ENCODE assay signal across 17 cellular contexts in the genomic region with DNA sequence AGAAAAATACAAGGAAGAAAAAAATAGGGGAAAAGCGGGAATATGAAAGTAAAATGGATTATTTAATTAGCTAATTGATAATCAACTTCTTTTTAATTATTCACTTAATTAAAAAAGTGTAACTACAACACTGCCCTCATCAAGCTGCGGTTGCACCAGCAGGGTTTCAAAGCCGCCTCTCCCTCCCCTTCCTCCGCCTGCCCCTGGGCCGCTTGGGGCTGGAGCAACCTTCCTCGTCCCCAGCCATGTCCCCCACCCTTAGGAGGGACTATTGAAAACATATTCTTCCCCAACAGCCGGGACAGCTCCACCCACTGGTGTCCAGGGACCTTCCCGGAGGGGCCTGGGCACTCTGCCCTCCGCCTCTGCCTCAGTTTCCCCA. TPM values are rescaled to one million over a fixed set of nuclear protein-coding genes. Genes with fewer than 3 reads are reported as not detected.
A peak's percentile ranks its signal among the peaks of the same experiment; 100 is the strongest.
DNase-seq lines count a peak whose midpoint lies in the region; ATAC-seq and TF ChIP-seq lines count a peak whose summit lies in the region.
"Had no signal": no experiment of that assay in that cellular context is flagged by ENCODE, and none has a peak within 500 bp of the region (broad histone marks: within the 10 kb centered on the region; RNA-seq: fewer than 3 reads in every experiment).

No MANE protein-coding gene starts in this region.

- ATAC-seq in activated CD4-positive, alpha-beta T cell treated with anti-CD3 and anti-CD28 coated beads for 36 hours: peak; percentile 36
- ATAC-seq in GM23338 (peak; percentile 10), GM19035 (IDR thresholded peaks at IDR 0.05; ENCODE audit: unreplicated experiment) (no peak), HG03108 (IDR thresholded peaks at IDR 0.05; ENCODE audit: unreplicated experiment) (no peak)
- ATAC-seq: left colon, mucosa of descending colon had no signal

- POLR2A ChIA-PET in activated CD4-positive, alpha-beta T cell treated with anti-CD3 and anti-CD28 coated beads for 36 hours (lab: Charles Lee): no interaction called here
- POLR2A ChIA-PET in MCF 10A (lab: Yijun Ruan, JAX): no interaction called here

- no peak overlapping the region for H3K27ac Mint-ChIP-seq in activated CD4-positive, alpha-beta T cell treated with anti-CD3 and anti-CD28 coated beads for 36 hours
- H3K27ac Mint-ChIP-seq in GM23338: no peak overlapping the region
- no peak overlapping the region for H3K27ac Mint-ChIP-seq in neural crest cell (ENCODE audit: unreplicated experiment)
- no peak overlapping the region for H3K27ac Mint-ChIP-seq in MCF 10A (ENCODE audit: low read depth, unreplicated experiment)

- H2AFZ ChIP-seq in GM23338: no peak overlapping the region

- no peak overlapping the region for H3K27ac ChIP-seq in GM23338 (ENCODE audit: low read depth)

- no peaks in the 10 kb centered on the region for H3K79me2 ChIP-seq in GM23338 (replicated peaks; ENCODE audit: insufficient read depth)

- peaks cover 38% of the 10 kb centered on the region for H3K4me1 ChIP-seq in GM23338 (ENCODE audit: insufficient read depth)

- no peaks in the 10 kb centered on the region for H3K9me3 Mint-ChIP-seq in activated CD4-positive, alpha-beta T cell treated with anti-CD3 and anti-CD28 coated beads for 36 hours (ENCODE audit: low read depth)
- H3K9me3 Mint-ChIP-seq in GM23338: no peaks in the 10 kb centered on the region; the same call in 2 of the 3 replicates
- H3K9me3 Mint-ChIP-seq in neural crest cell: no peaks in the 10 kb centered on the region
- no peaks in the 10 kb centered on the region for H3K9me3 Mint-ChIP-seq in MCF 10A (ENCODE audit: unreplicated experiment)
- H3K9me3 Mint-ChIP-seq: activated CD4-positive, alpha-beta T cell treated with anti-CD3 and anti-CD28 coated beads, Interleukin-2, amount 10 ng/mL, durations not matched to agents 7 days and 5 days; activated naive CD4-positive, alpha-beta T cell treated with anti-CD3 and anti-CD28 coated beads, Interleukin-2, amount 50 U/mL, for 72 hours had no signal

- no peaks in the 10 kb centered on the region for H3K9me2 ChIP-seq in GM23338 (ENCODE audit: insufficient read depth)

- H3F3A ChIP-seq in GM23338 (replicated peaks; ENCODE audit: low read depth): peaks cover 15% of the 10 kb centered on the region

- H3K4me3 Mint-ChIP-seq in activated CD4-positive, alpha-beta T cell treated with anti-CD3 and anti-CD28 coated beads for 36 hours: no peak overlapping the region
- H3K4me3 Mint-ChIP-seq in GM23338 (0 out of 3 replicates have a peak overlapping the region, but pooled peaks have one; percentile 36), neural crest cell (peak overlapping the region; percentile 15), MCF 10A (ENCODE audit: unreplicated experiment) (no peak overlapping the region)
- H3K4me3 Mint-ChIP-seq: activated CD4-positive, alpha-beta T cell treated with anti-CD3 and anti-CD28 coated beads, Interleukin-2, amount 10 ng/mL, durations not matched to agents 7 days and 5 days had no signal

- BruUV-seq in MCF 10A (replicated peaks; lab: Mats Ljungman, UMichigan): no TSS peak

- no peaks in the 10 kb centered on the region for H3K36me3 ChIP-seq in GM23338 (ENCODE audit: insufficient read depth)

- CTCF ChIA-PET in activated CD4-positive, alpha-beta T cell treated with anti-CD3 and anti-CD28 coated beads for 36 hours (lab: Charles Lee): interaction anchor here (1.2 kb wide), 1 partner anchor 54 kb away, joined by 3 read pairs; no protein-coding TSS in a partner anchor
- CTCF ChIA-PET in MCF 10A (lab: Yijun Ruan, JAX): interaction anchor here (0.8 kb wide), 1 partner anchor 22 kb away, joined by 6 read pairs; no protein-coding TSS in a partner anchor

- H3K27me3 Mint-ChIP-seq in activated CD4-positive, alpha-beta T cell treated with anti-CD3 and anti-CD28 coated beads for 36 hours: peaks cover 58% of the 10 kb centered on the region
- H3K27me3 Mint-ChIP-seq in GM23338 (ENCODE audit: insufficient read depth, low read depth, poor library complexity): peaks cover 75% of the 10 kb centered on the region
- peaks cover 90% of the 10 kb centered on the region for H3K27me3 Mint-ChIP-seq in neural crest cell (ENCODE audit: low read depth)
- peaks cover 83% of the 10 kb centered on the region for H3K27me3 Mint-ChIP-seq in MCF 10A (ENCODE audit: insufficient read depth, unreplicated experiment)

- H3K4me3 ChIP-seq in GM23338: peak overlapping the region; percentile 38
- H3K4me3 ChIP-seq: mucosa of descending colon had no signal

- intact Hi-C loops in activated CD4-positive, alpha-beta T cell treated with anti-CD3 and anti-CD28 coated beads for 36 hours (cut with DNase I, micrococcal nuclease): no loop called here
- intact Hi-C loops in MCF 10A (cut with micrococcal nuclease): no loop called here

- peaks cover 4% of the 10 kb centered on the region for H3K4me1 Mint-ChIP-seq in activated CD4-positive, alpha-beta T cell treated with anti-CD3 and anti-CD28 coated beads for 36 hours
- peaks cover 25% of the 10 kb centered on the region for H3K4me1 Mint-ChIP-seq in GM23338
- H3K4me1 Mint-ChIP-seq in neural crest cell: peaks cover 4% of the 10 kb centered on the region
- no peaks in the 10 kb centered on the region for H3K4me1 Mint-ChIP-seq in MCF 10A (ENCODE audit: insufficient read depth, unreplicated experiment)
- H3K4me1 Mint-ChIP-seq: activated CD4-positive, alpha-beta T cell treated with anti-CD3 and anti-CD28 coated beads, Interleukin-2, amount 10 ng/mL, durations not matched to agents 7 days and 5 days had no signal

- H4K20me1 ChIP-seq in GM23338 (replicated peaks; ENCODE audit: insufficient read depth): peaks cover 18% of the 10 kb centered on the region; the same call in 1 of the 2 replicates

- DNase-seq in activated CD4-positive, alpha-beta T cell treated with anti-CD3 and anti-CD28 coated beads for 36 hours: no peak
- DNase-seq in activated CD4-positive, alpha-beta T cell treated with anti-CD3 and anti-CD28 coated beads for 48 hours: no peak
- DNase-seq in GM23338 (ENCODE audit: low spot score) (no peak), cerebellar cortex (ENCODE audit: low spot score) (peak; percentile 18), neural crest cell (ENCODE audit: low read depth, low spot score) (no peak), MCF 10A (ENCODE audit: unreplicated experiment) (no peak)
- DNase-seq: activated CD4-positive, alpha-beta T cell treated with anti-CD3 and anti-CD28 coated beads, Interleukin-2, amount 10 ng/mL, durations not matched to agents 7 days and 5 days; left colon; NCI-H2107 had no signal

- TF ChIP-seq CTCF in GM23338 (conservative IDR thresholded peaks at IDR 0.05; ENCODE audit: low read depth in 2 of 2) (no peak), neural crest cell (conservative IDR thresholded peaks at IDR 0.05) (no peak), MCF 10A (IDR thresholded peaks at IDR 0.05; ENCODE audit: unreplicated experiment) (no peak)

- H3K27me3 ChIP-seq in GM23338 (ENCODE audit: insufficient read depth): peaks cover 75% of the 10 kb centered on the region

- no peaks in the 10 kb centered on the region for H3K36me3 Mint-ChIP-seq in activated CD4-positive, alpha-beta T cell treated with anti-CD3 and anti-CD28 coated beads for 36 hours (ENCODE audit: low read depth)
- H3K36me3 Mint-ChIP-seq in GM23338 (ENCODE audit: low read depth) (no peaks in the 10 kb centered on the region), neural crest cell (ENCODE audit: low read depth) (no peaks in the 10 kb centered on the region), MCF 10A (ENCODE audit: insufficient read depth, unreplicated experiment) (no peaks in the 10 kb centered on the region)
- H3K36me3 Mint-ChIP-seq: activated naive CD4-positive, alpha-beta T cell treated with anti-CD3 and anti-CD28 coated beads, Interleukin-2, amount 50 U/mL, for 72 hours had no signal

- peak overlapping the region; percentile 74 for H3K4me2 ChIP-seq in GM23338

RNA-seq across cellular contexts. Expression of gene UNCX, which starts 15.4 kb away (rescaled TPM):
- total RNA-seq in activated CD4-positive, alpha-beta T cell treated with anti-CD3 and anti-CD28 coated beads for 36 hours: not detected
- not detected in 2 replicates for total RNA-seq in GM23338 (2014; rRNA removed; shearing (Covaris generic))
- not detected in 2 replicates for polyA plus RNA-seq in GM23338 (2016; fragmentation: Nextera tagmentation; extraction: Ambion mirVana)
- total RNA-seq in neural crest cell: 2.4 and 2.7 TPM in 2 replicates
- not detected in 2 replicates for total RNA-seq in MCF 10A (2022)
- total RNA-seq: activated CD4-positive, alpha-beta T cell treated with anti-CD3 and anti-CD28 coated beads, Interleukin-2, amount 10 ng/mL, durations not matched to agents 7 days and 5 days; activated naive CD4-positive, alpha-beta T cell treated with anti-CD3 and anti-CD28 coated beads, Interleukin-2, amount 50 U/mL, for 72 hours; HT-29; left colon; M059J; mucosa of descending colon; SK-MEL-5; subcutaneous adipose tissue had no signal

Comparison
In these comparisons a context has a peak if more than half of its experiments do, and no peak if none do; other contexts are left out.
1. ATAC-seq: peak in activated CD4-positive, alpha-beta T cell treated with anti-CD3 and anti-CD28 coated beads for 36 hours (single experiment) and GM23338 (single experiment); none in GM19035 (single experiment) and HG03108 (single experiment).
2. H3K4me3 Mint-ChIP-seq: peak in GM23338 (single experiment) and neural crest cell (single experiment); none in activated CD4-positive, alpha-beta T cell treated with anti-CD3 and anti-CD28 coated beads for 36 hours (single experiment) and MCF 10A (single experiment).